In the genomic region with DNA sequence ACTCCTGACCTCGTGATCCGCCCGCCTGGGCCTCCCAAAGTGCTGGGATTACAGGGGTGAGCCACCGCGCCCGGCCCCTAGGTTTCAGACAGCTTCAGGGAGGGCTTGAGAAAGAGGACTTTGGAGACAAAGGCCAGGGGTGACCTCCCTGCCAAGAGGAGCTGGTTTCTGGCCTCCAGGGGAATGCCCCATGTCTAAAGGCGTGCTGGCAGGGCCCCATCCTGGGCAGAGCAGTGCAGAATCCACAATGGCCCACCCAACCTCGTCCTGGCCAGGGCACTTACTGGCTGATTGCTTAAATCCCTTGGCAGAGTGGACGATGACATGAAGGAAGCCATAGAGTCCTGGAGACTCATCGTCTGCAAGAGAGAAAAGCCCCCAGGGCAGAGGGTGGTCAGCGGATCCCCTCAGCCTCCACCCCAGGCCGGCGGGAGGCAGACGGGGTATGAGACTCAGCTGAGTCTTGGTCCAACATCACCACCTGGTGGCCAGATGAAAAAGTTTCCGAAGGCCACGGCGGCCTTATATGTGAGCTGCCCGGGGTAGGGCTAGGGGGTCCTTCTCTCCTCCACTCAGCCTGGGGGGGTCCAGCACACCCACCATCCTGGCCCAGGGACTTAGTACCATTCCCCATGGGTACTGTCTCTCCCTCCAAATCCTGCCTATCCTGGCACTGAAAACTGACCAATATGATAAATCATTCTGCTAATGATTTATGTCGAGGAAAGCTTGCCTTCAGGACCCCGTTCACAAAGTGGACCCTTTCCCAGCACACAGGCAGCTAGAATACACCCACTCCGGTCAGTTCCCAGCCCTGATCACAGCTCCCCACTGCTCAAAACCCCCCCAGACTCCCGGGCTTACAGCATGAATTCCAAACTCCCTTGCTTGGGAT, we compare ENCODE assay signal across 9 cellular contexts. TPM values are rescaled to one million over a fixed set of nuclear protein-coding genes. Genes with fewer than 3 reads are reported as not detected.
DNase-seq lines count a peak whose midpoint lies in the region; ATAC-seq and TF ChIP-seq lines count a peak whose summit lies in the region.
"Had no signal": no experiment of that assay in that cellular context is flagged by ENCODE, and none has a peak within 500 bp of the region (broad histone marks: within the 10 kb centered on the region; RNA-seq: fewer than 3 reads in every experiment).

No MANE protein-coding gene starts in this region.

- TF ChIP-seq POLR2A in testis (IDR thresholded peaks at IDR 0.05): no peak

- H3K27me3 ChIP-seq in DOHH2 (ENCODE audit: control insufficient read depth, low read length) (no peaks in the 10 kb centered on the region), testis (no peaks in the 10 kb centered on the region)

- H3K9me3 Mint-ChIP-seq in activated CD4-positive, alpha-beta memory T cell treated with anti-CD3 and anti-CD28 coated beads for 36 hours: no peaks in the 10 kb centered on the region
- no peaks in the 10 kb centered on the region for H3K9me3 Mint-ChIP-seq in endothelial cell (ENCODE audit: unreplicated experiment)
- H3K9me3 Mint-ChIP-seq: T-helper 1 cell treated with Interleukin-12 subunit alpha and Interleukin-12 subunit beta and Interleukin-4 antibody, amounts not matched to agents 30 μg/mL and 1 μg/mL, for 36 hours had no signal

- H3K27ac ChIP-seq in DOHH2 (ENCODE audit: low read depth, low read length) (no peak overlapping the region), testis (no peak overlapping the region)

- POLR2A ChIA-PET in activated CD4-positive, alpha-beta memory T cell treated with anti-CD3 and anti-CD28 coated beads for 36 hours (lab: Charles Lee): no interaction called here

- H3K4me2 ChIP-seq in DOHH2 (ENCODE audit: low read length): no peak overlapping the region

- H3K4me3 ChIP-seq in DOHH2 (ENCODE audit: low read length): no peak overlapping the region
- H3K4me3 ChIP-seq in LNCaP clone FGC (ENCODE audit: low read depth, low read length): no peak overlapping the region
- no peak overlapping the region for H3K4me3 ChIP-seq in testis

- DNase-seq in LNCaP clone FGC (ENCODE audit: low read depth) (no peak), endothelial cell (ENCODE audit: low spot score) (peak; percentile 71), myocyte (ENCODE audit: low read depth) (peak; percentile 72), testis (peak; percentile 73), NCI-H526 treated with DMSO at 0.1 percent for 48 hours (lab: John Stamatoyannopoulos, UW) (no peak)
- peak; percentile 53 for DNase-seq in activated CD4-positive, alpha-beta memory T cell treated with anti-CD3 and anti-CD28 coated beads for 36 hours

- H3K79me2 ChIP-seq in DOHH2 (ENCODE audit: control insufficient read depth, low read length): no peaks in the 10 kb centered on the region

- H3K4me1 ChIP-seq in DOHH2 (ENCODE audit: control insufficient read depth, low read length): no peaks in the 10 kb centered on the region
- H3K4me1 ChIP-seq in testis: no peaks in the 10 kb centered on the region

- peaks cover 2% of the 10 kb centered on the region for H3K4me1 Mint-ChIP-seq in activated CD4-positive, alpha-beta memory T cell treated with anti-CD3 and anti-CD28 coated beads for 36 hours (ENCODE audit: low read depth)
- H3K4me1 Mint-ChIP-seq in endothelial cell (ENCODE audit: unreplicated experiment): no peaks in the 10 kb centered on the region

- no peak for ATAC-seq in GM18867 (IDR thresholded peaks at IDR 0.05; ENCODE audit: unreplicated experiment)

- WGBS in testis, 2 donors: 41 to 61% methylated on average over 16 to 22 of the region's 22 CpGs

- peaks cover 70% of the 10 kb centered on the region for H3K36me3 ChIP-seq in DOHH2 (ENCODE audit: control insufficient read depth, low read length)
- no peaks in the 10 kb centered on the region for H3K36me3 ChIP-seq in testis (ENCODE audit: low read depth, missing control alignments)

- no peaks in the 10 kb centered on the region for H3K9me3 ChIP-seq in DOHH2 (ENCODE audit: control insufficient read depth, insufficient read depth, low read length)
- H3K9me3 ChIP-seq in testis: no peaks in the 10 kb centered on the region

- TF ChIP-seq CTCF in DOHH2 (IDR thresholded peaks at IDR 0.05; ENCODE audit: low read depth, low read length, poor library complexity, severe bottlenecking) (peak; percentile 71), LNCaP clone FGC (IDR thresholded peaks at IDR 0.05; ENCODE audit: control insufficient read depth, extremely low read depth, insufficient read depth) (peak; percentile 72), endothelial cell (IDR thresholded peaks at IDR 0.05; ENCODE audit: unreplicated experiment) (peak; percentile 78), testis (IDR thresholded peaks at IDR 0.05) (peak; percentile 72 to 77 (median 75))

- no peaks in the 10 kb centered on the region for H3F3A ChIP-seq in DOHH2 (ENCODE audit: control insufficient read depth, insufficient read depth)

- CTCF ChIA-PET in activated CD4-positive, alpha-beta memory T cell treated with anti-CD3 and anti-CD28 coated beads for 36 hours (lab: Charles Lee): interaction anchor here (0.6 to 2.2 kb wide), 28 partner anchors 8 to 274 kb away, joined by 3 to 26 read pairs (median 3); a partner anchor contains a TSS

- intact Hi-C loops in activated CD4-positive, alpha-beta memory T cell treated with anti-CD3 and anti-CD28 coated beads for 36 hours (cut with micrococcal nuclease): no loop called here
- intact Hi-C loops in testis (cut with DNase I; ENCODE audit: low total_unique reads): no loop called here

- no peak overlapping the region for H3K27ac Mint-ChIP-seq in activated CD4-positive, alpha-beta memory T cell treated with anti-CD3 and anti-CD28 coated beads for 36 hours
- H3K27ac Mint-ChIP-seq in endothelial cell (ENCODE audit: unreplicated experiment): no peak overlapping the region
- H3K27ac Mint-ChIP-seq: T-helper 1 cell treated with Interleukin-12 subunit alpha and Interleukin-12 subunit beta and Interleukin-4 antibody, amounts not matched to agents 30 μg/mL and 1 μg/mL, for 36 hours had no signal

- H3K9me2 ChIP-seq in DOHH2 (replicated peaks; ENCODE audit: control insufficient read depth, low read length): no peaks in the 10 kb centered on the region

- no peaks in the 10 kb centered on the region for H4K20me1 ChIP-seq in DOHH2 (ENCODE audit: control insufficient read depth, insufficient read depth, low read depth, low read length)

- no peaks in the 10 kb centered on the region for H3K27me3 Mint-ChIP-seq in activated CD4-positive, alpha-beta memory T cell treated with anti-CD3 and anti-CD28 coated beads for 36 hours
- H3K27me3 Mint-ChIP-seq in endothelial cell (ENCODE audit: unreplicated experiment): peaks cover 6% of the 10 kb centered on the region

- peaks cover 17% of the 10 kb centered on the region for H3K36me3 Mint-ChIP-seq in activated CD4-positive, alpha-beta memory T cell treated with anti-CD3 and anti-CD28 coated beads for 36 hours
- H3K36me3 Mint-ChIP-seq in endothelial cell (ENCODE audit: low read depth, unreplicated experiment): peaks cover 30% of the 10 kb centered on the region

- no peak overlapping the region for H3K4me3 Mint-ChIP-seq in activated CD4-positive, alpha-beta memory T cell treated with anti-CD3 and anti-CD28 coated beads for 36 hours
- H3K4me3 Mint-ChIP-seq in endothelial cell (ENCODE audit: unreplicated experiment): no peak overlapping the region
- H3K4me3 Mint-ChIP-seq: T-helper 1 cell treated with Interleukin-12 subunit alpha and Interleukin-12 subunit beta and Interleukin-4 antibody, amounts not matched to agents 30 μg/mL and 1 μg/mL, for 36 hours had no signal

RNA-seq across cellular contexts. Expression of a gene that starts 59.1 kb away (rescaled TPM):
- 1 to 10 TPM; 8.0 to 9.6 TPM for total RNA-seq in activated CD4-positive, alpha-beta memory T cell treated with anti-CD3 and anti-CD28 coated beads for 36 hours
- total RNA-seq in endothelial cell (ENCODE audit: unreplicated experiment): 17.1 TPM
- 35.8 and 36.7 TPM in 2 replicates for total RNA-seq in myocyte
- polyA plus RNA-seq in myocyte (2012): 24.9 TPM
- 10 to 100 TPM; 18.3 to 19.1 TPM for total RNA-seq in testis
- polyA plus RNA-seq in testis (ENCODE audit: insufficient read depth, low read depth, low replicate concordance): 18.2 TPM

Comparison
In these comparisons a context has a peak if more than half of its experiments do, and no peak if none do; other contexts are left out.
1. DNase-seq: peak in activated CD4-positive, alpha-beta memory T cell treated with anti-CD3 and anti-CD28 coated beads for 36 hours (single experiment), endothelial cell (single experiment), myocyte (single experiment) and testis (single experiment); none in LNCaP clone FGC (single experiment) and NCI-H526 treated with DMSO at 0.1 percent for 48 hours (single experiment).
2. Peak in every context shown above with its lines, with median percentiles within 50 percentile points of each other: CTCF ChIP-seq.